Comparison of ENCODE assay signal across 27 cellular contexts in the genomic region with DNA sequence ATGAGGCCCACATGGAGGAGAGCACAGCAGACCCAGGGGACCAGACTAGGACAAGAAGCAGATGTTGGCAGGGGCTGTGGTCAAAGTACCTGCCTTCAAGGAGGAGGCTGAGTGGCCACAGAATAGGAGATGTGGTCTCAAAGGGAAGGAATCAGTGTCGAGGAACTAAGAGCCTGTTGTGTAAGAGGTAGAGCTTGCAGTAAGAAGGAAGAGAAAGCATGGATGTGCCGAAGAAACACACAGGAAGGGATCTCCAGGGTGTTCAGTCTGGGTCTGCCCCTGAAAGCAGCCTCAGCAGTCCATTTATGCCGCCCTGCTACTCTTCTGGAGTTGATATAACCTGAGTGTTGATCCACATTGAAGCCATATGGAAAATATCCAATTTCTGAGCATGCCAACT.
A peak's percentile ranks its signal among the peaks of the same experiment; 100 is the strongest.
DNase-seq lines count a peak whose midpoint lies in the region; ATAC-seq and TF ChIP-seq lines count a peak whose summit lies in the region.
"Had no signal": no experiment of that assay in that cellular context is flagged by ENCODE, and none has a peak within 500 bp of the region (broad histone marks: within the 10 kb centered on the region; RNA-seq: fewer than 3 reads in every experiment).

No MANE protein-coding gene starts in this region.

- H3K4me1 ChIP-seq in vagina (peaks cover 12% of the 10 kb centered on the region), Caco-2 (0 out of 2 replicates have a peak, but pooled peaks cover 7% of the 10 kb centered on the region), HAP-1 (no peaks in the 10 kb centered on the region)
- H3K4me1 ChIP-seq: BE2C had no signal

- no TSS peak for BruUV-seq in Caco-2 (replicated peaks; lab: Mats Ljungman, UMichigan)

- H3K36me3 ChIP-seq in vagina: peaks cover 5 to 70% of the 10 kb centered on the region in 2 donors
- no peaks in the 10 kb centered on the region; the same call in 1 of the 2 replicates for H3K36me3 ChIP-seq in Caco-2 (ENCODE audit: control insufficient read depth, insufficient read depth, low read length)
- H3K36me3 ChIP-seq in HAP-1 (replicated peaks): peaks cover 27% of the 10 kb centered on the region
- H3K36me3 ChIP-seq: BE2C had no signal

- POLR2A ChIA-PET in Caco-2 (lab: Charles Lee): no interaction called here

- no peak for TF ChIP-seq POLR2A in vagina (IDR thresholded peaks at IDR 0.05)

- no peak overlapping the region for H3K27ac Mint-ChIP-seq in Caco-2 (ENCODE audit: unreplicated experiment)
- H3K27ac Mint-ChIP-seq: activated naive CD8-positive, alpha-beta T cell; activated T-helper 2 cell treated with anti-CD3 and anti-CD28 coated beads, Interferon-gamma antibody, Interleukin-2, Interleukin-4, amounts not matched to agents 10 μg/mL and 5 μg/mL and 100 μg/mL, durations not matched to agents 14 hours and 24 hours and 36 hours; immature natural killer cell; stimulated activated naive B cell treated with anti-CD40 and anti-IgM and Interleukin-4, amounts not matched to agents 10 μg/mL and 1 μg/mL and 100 μg/mL, for 72 hours; T-helper 17 cell had no signal

- peaks cover 6% of the 10 kb centered on the region for H3K36me3 Mint-ChIP-seq in Caco-2 (ENCODE audit: insufficient read depth, unreplicated experiment)
- H3K36me3 Mint-ChIP-seq: immature natural killer cell had no signal

- H3K4me3 ChIP-seq in vagina (no peak overlapping the region), Caco-2 (ENCODE audit: low read depth, low read length) (no peak overlapping the region), HAP-1 (no peak overlapping the region)
- H3K4me3 ChIP-seq: mucosa of descending colon, SJSA1, smooth muscle cell had no signal

- in situ Hi-C loops in HAP-1 (cut with MboI; ENCODE audit: low sequenced_read_pairs): no loop called here

- H3K9me3 ChIP-seq in vagina (no peaks in the 10 kb centered on the region), Caco-2 (no peaks in the 10 kb centered on the region), HAP-1 (no peaks in the 10 kb centered on the region)
- H3K9me3 ChIP-seq: mucosa of descending colon, SJSA1 had no signal

- intact Hi-C loops in Right ventricle myocardium superior (cut with DNase I): no loop called here
- intact Hi-C loops in cardiac septum (cut with DNase I): no loop called here
- intact Hi-C loops in vagina (cut with DNase I): no loop called here
- intact Hi-C loops in Caco-2 (cut with micrococcal nuclease; ENCODE audit: unreplicated experiment): no loop called here

- peak overlapping the region; percentile 4 for H3K27ac ChIP-seq in vagina
- H3K27ac ChIP-seq: SJSA1, VCaP had no signal

- ATAC-seq in Right ventricle myocardium superior (ENCODE audit: poor library complexity) (peak; percentile 50), left lobe of liver (peak; percentile 47), HG03439 (IDR thresholded peaks at IDR 0.05; ENCODE audit: unreplicated experiment) (no peak)
- ATAC-seq: mucosa of descending colon; stimulated activated naive B cell treated with anti-CD40 and anti-IgM and Interleukin-4, amounts not matched to agents 10 μg/mL and 1 μg/mL and 100 μg/mL, for 72 hours; T-helper 17 cell had no signal

- H3K4me3 Mint-ChIP-seq in Caco-2 (ENCODE audit: unreplicated experiment): no peak overlapping the region
- H3K4me3 Mint-ChIP-seq: activated naive CD8-positive, alpha-beta T cell; immature natural killer cell; stimulated activated naive B cell treated with anti-CD40 and anti-IgM and Interleukin-4, amounts not matched to agents 10 μg/mL and 1 μg/mL and 100 μg/mL, for 72 hours; T-helper 17 cell had no signal

- no peaks in the 10 kb centered on the region for H3K27me3 Mint-ChIP-seq in Caco-2 (ENCODE audit: insufficient read depth, unreplicated experiment)
- H3K27me3 Mint-ChIP-seq: activated naive CD8-positive, alpha-beta T cell; stimulated activated naive B cell treated with anti-CD40 and anti-IgM and Interleukin-4, amounts not matched to agents 10 μg/mL and 1 μg/mL and 100 μg/mL, for 72 hours had no signal

- H3K27me3 ChIP-seq in vagina (no peaks in the 10 kb centered on the region), Caco-2 (replicated peaks; ENCODE audit: control insufficient read depth, insufficient read depth, low read length) (no peaks in the 10 kb centered on the region), HAP-1 (ENCODE audit: low read depth) (no peaks in the 10 kb centered on the region)
- H3K27me3 ChIP-seq: BE2C, SJSA1 had no signal

- H3K9me3 Mint-ChIP-seq in Caco-2 (ENCODE audit: unreplicated experiment): no peaks in the 10 kb centered on the region
- H3K9me3 Mint-ChIP-seq: activated T-helper 2 cell treated with anti-CD3 and anti-CD28 coated beads, Interferon-gamma antibody, Interleukin-2, Interleukin-4, amounts not matched to agents 10 μg/mL and 5 μg/mL and 100 μg/mL, durations not matched to agents 14 hours and 24 hours and 36 hours; immature natural killer cell had no signal

- TF ChIP-seq CTCF in vagina (IDR thresholded peaks at IDR 0.05) (no peak), Caco-2 (IDR thresholded peaks at IDR 0.05; ENCODE audit: insufficient read depth in 1 of 2, low read depth in 1 of 2, low read length in 1 of 2, severe bottlenecking in 1 of 2, unreplicated experiment in 1 of 2) (no peak)

- DNase-seq in Right ventricle myocardium superior (no peak), cardiac septum (ENCODE audit: low spot score) (no peak), NOMO-1 (lab: John Stamatoyannopoulos, UW; ENCODE audit: unreplicated experiment in 2 of 2) (peak; percentile 79 to 91), left lobe of liver (ENCODE audit: low spot score) (no peak), vagina (ENCODE audit: extremely low spot score in 2 of 2) (peak in 1 of 2 donors; percentile 77), Caco-2 (no peak), HAP-1 (ENCODE audit: low spot score in 2 of 2) (no peak)
- DNase-seq: BE2C; cerebellar nuclear complex; effector CD4-positive, alpha-beta T cell; EL; erythroblast; foreskin fibroblast; GOT3; immature natural killer cell; KBM-7; mucosa of descending colon; NCI-H1048; NCI-H2029; stimulated activated naive B cell treated with anti-CD40 and anti-IgM and Interleukin-4, amounts not matched to agents 10 μg/mL and 1 μg/mL and 100 μg/mL, for 72 hours; T-helper 17 cell had no signal

- peaks cover 9% of the 10 kb centered on the region for H3K4me1 Mint-ChIP-seq in Caco-2 (ENCODE audit: low read depth, unreplicated experiment)
- H3K4me1 Mint-ChIP-seq: immature natural killer cell; stimulated activated naive B cell treated with anti-CD40 and anti-IgM and Interleukin-4, amounts not matched to agents 10 μg/mL and 1 μg/mL and 100 μg/mL, for 72 hours had no signal

- CTCF ChIA-PET in Caco-2 (lab: Charles Lee): no interaction called here

Comparison
In these comparisons a context has a peak if more than half of its experiments do, and no peak if none do; other contexts are left out.
1. DNase-seq: peak in NOMO-1 (2 of 2); none in Right ventricle myocardium superior (single experiment), cardiac septum (single experiment), left lobe of liver (single experiment), Caco-2 (0 of 2) and HAP-1 (0 of 2).